In the genomic region with DNA sequence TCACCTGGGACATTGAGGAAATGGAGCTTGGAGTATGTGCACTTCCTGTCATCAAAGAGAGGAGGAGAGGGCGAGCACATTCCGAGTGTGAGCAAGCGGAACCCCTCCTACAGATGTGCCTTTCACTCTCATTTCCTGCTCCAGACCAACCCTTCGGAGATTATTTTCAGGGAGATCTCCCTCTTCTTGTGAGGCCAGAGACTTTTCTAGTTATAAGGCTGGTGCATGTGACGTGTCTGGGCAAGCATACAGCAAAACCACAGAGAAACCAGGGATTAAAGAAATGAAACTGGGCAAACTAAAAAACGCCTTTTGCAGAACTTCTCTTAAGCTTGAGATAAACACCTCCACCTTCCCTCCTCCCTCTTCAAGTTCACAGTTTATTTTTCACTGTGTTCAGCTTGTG, we compare ENCODE assay signal across 13 cellular contexts.
DNase-seq lines count a peak whose midpoint lies in the region; FAIRE-seq and TF ChIP-seq lines count a peak whose summit lies in the region.
"Had no signal": no experiment of that assay in that cellular context is flagged by ENCODE, and none has a peak within 500 bp of the region (broad histone marks: within the 10 kb centered on the region; RNA-seq: fewer than 3 reads in every experiment).

No MANE protein-coding gene starts in this region.

- no peak overlapping the region for H4K8ac ChIP-seq in neuronal stem cell (ENCODE audit: low read depth, low read length)

- no peak overlapping the region for H4K91ac ChIP-seq in neuronal stem cell (ENCODE audit: low read depth, low read length, poor library complexity)

- no peak overlapping the region for H3K4me2 ChIP-seq in neuronal stem cell (ENCODE audit: insufficient read depth, low read length, poor library complexity, severe bottlenecking)

- H2BK15ac ChIP-seq in neuronal stem cell (ENCODE audit: low read length) = no peak overlapping the region

- no peaks in the 10 kb centered on the region for H3K36me3 Mint-ChIP-seq in endodermal cell (ENCODE audit: low read depth)
- H3K36me3 Mint-ChIP-seq: activated CD4-positive, alpha-beta memory T cell treated with anti-CD3 and anti-CD28 coated beads for 36 hours had no signal

- H2AK5ac ChIP-seq in neuronal stem cell (ENCODE audit: low read depth, low read length) = no peak overlapping the region

- no peaks in the 10 kb centered on the region for H3K27me3 Mint-ChIP-seq in endodermal cell (ENCODE audit: insufficient read depth)
- H3K27me3 Mint-ChIP-seq: activated CD4-positive, alpha-beta memory T cell treated with anti-CD3 and anti-CD28 coated beads for 36 hours; central memory CD8-positive, alpha-beta T cell had no signal

- H3K27me3 ChIP-seq in MG63 (no peaks in the 10 kb centered on the region), endodermal cell (ENCODE audit: control insufficient read depth, insufficient read depth, low read length, poor library complexity, severe bottlenecking) (no peaks in the 10 kb centered on the region), neuronal stem cell (ENCODE audit: control insufficient read depth in 3 of 3, insufficient read depth in 3 of 3, low read depth in 1 of 3, low read length in 3 of 3) (no peaks in the 10 kb centered on the region)

- no peak overlapping the region for H3K4ac ChIP-seq in neuronal stem cell (ENCODE audit: low read length)

- peak overlapping the region; percentile 80 for H2AFZ ChIP-seq in neuronal stem cell (ENCODE audit: low read length)

- no peak overlapping the region for H3K18ac ChIP-seq in neuronal stem cell (ENCODE audit: low read length)

- H3K4me1 ChIP-seq in endodermal cell (ENCODE audit: control insufficient read depth, insufficient read depth, low read length) (no peaks in the 10 kb centered on the region), neuronal stem cell (ENCODE audit: control insufficient read depth in 2 of 2, insufficient read depth in 1 of 2, low read depth in 1 of 2, low read length in 2 of 2) (peaks cover 26 to 32% of the 10 kb centered on the region in 2 donors)

- peak; percentile 66 for FAIRE-seq in GM18507 (lab: Jason Lieb, UNC)

- no peak overlapping the region for H3K9ac ChIP-seq in endodermal cell (ENCODE audit: extremely low read depth, low read length, poor library complexity, severe bottlenecking)
- no peak overlapping the region for H3K9ac ChIP-seq in neuronal stem cell (ENCODE audit: low read depth, low read length, poor library complexity)

- no peaks in the 10 kb centered on the region for H3K36me3 ChIP-seq in MG63
- H3K36me3 ChIP-seq in endodermal cell (ENCODE audit: control insufficient read depth, insufficient read depth, low read length) = no peaks in the 10 kb centered on the region
- H3K36me3 ChIP-seq in neuronal stem cell (replicated peaks in 1 of 2; ENCODE audit: control insufficient read depth in 2 of 2, insufficient read depth in 2 of 2, low read length in 2 of 2) = no peaks in the 10 kb centered on the region

- H3K23ac ChIP-seq in neuronal stem cell (ENCODE audit: low read depth, low read length, poor library complexity) = no peak overlapping the region

- WGBS in endodermal cell (ENCODE audit: insufficient coverage in 1 of 2, insufficient read length in 1 of 2), 2 experiments = 82% methylated on average over 6 of the region's 6 CpGs; no CpG with 5 or more reads in 1 of the 2 experiments
- no CpG with 5 or more reads among the region's 6 CpGs for WGBS in neuronal stem cell (ENCODE audit: extremely low coverage in 2 of 2, insufficient read length in 2 of 2, insufficient replicate concordance in 1 of 2), 2 donors

- no peaks in the 10 kb centered on the region for H3K79me1 ChIP-seq in neuronal stem cell (ENCODE audit: low read depth, low read length)

- H3K27ac Mint-ChIP-seq in endodermal cell = no peak overlapping the region
- H3K27ac Mint-ChIP-seq: activated CD4-positive, alpha-beta memory T cell treated with anti-CD3 and anti-CD28 coated beads for 36 hours had no signal

- peaks cover 17% of the 10 kb centered on the region for H3K4me1 Mint-ChIP-seq in endodermal cell
- H3K4me1 Mint-ChIP-seq: central memory CD8-positive, alpha-beta T cell had no signal

- H3K14ac ChIP-seq in neuronal stem cell (ENCODE audit: low read length) = no peak overlapping the region

- H3K9me3 ChIP-seq in MG63 (no peaks in the 10 kb centered on the region), endodermal cell (ENCODE audit: control insufficient read depth, low read length) (no peaks in the 10 kb centered on the region), neuronal stem cell (replicated peaks in 1 of 2; ENCODE audit: control insufficient read depth in 2 of 2, insufficient read depth in 1 of 2, low read depth in 1 of 2, low read length in 2 of 2) (no peaks in the 10 kb centered on the region)

- DNase-seq in GM18507 (ENCODE audit: extremely low spot score, insufficient read length, low read depth) (no peak), MG63 (peak; percentile 10), endodermal cell (no peak), neuronal stem cell (ENCODE audit: low spot score) (no peak), NCI-H2029 (lab: John Stamatoyannopoulos, UW) (no peak), amniotic stem cell (lab: John Stamatoyannopoulos, UW) (no peak)
- no peak for DNase-seq in stimulated activated CD4-positive, alpha-beta T cell treated with anti-CD3 and anti-CD28 coated beads, Interleukin-15, amount 100 ng/mL, for 24 hours
- DNase-seq in activated CD4-positive, alpha-beta T cell treated with anti-CD3 and anti-CD28 coated beads for 1 hour = no peak
- DNase-seq: activated CD4-positive, alpha-beta memory T cell treated with anti-CD3 and anti-CD28 coated beads for 36 hours; NCI-H82; stimulated activated CD4-positive, alpha-beta T cell treated with anti-CD3 and anti-CD28 coated beads, Interleukin-2, amount 100 ng/mL, for 48 hours had no signal

- H2BK120ac ChIP-seq in neuronal stem cell (ENCODE audit: low read depth, low read length) = no peak overlapping the region

- TF ChIP-seq CTCF in endodermal cell (conservative IDR thresholded peaks at IDR 0.05) = peak; percentile 40

- no peaks in the 10 kb centered on the region for H3K9me3 Mint-ChIP-seq in endodermal cell

- H2BK12ac ChIP-seq in neuronal stem cell (ENCODE audit: low read length) = no peak overlapping the region

- H3K4me3 Mint-ChIP-seq in endodermal cell = no peak overlapping the region
- H3K4me3 Mint-ChIP-seq: activated CD4-positive, alpha-beta memory T cell treated with anti-CD3 and anti-CD28 coated beads for 36 hours; central memory CD8-positive, alpha-beta T cell had no signal

- H2BK5ac ChIP-seq in neuronal stem cell (ENCODE audit: low read length) = no peak overlapping the region

- no peak overlapping the region for H3K27ac ChIP-seq in endodermal cell (ENCODE audit: low read depth, low read length)
- H3K27ac ChIP-seq in neuronal stem cell (replicated peaks; ENCODE audit: low read length) = peak overlapping the region; percentile 86

- H3K4me3 ChIP-seq in MG63 (no peak overlapping the region), endodermal cell (ENCODE audit: low read length) (no peak overlapping the region), neuronal stem cell (ENCODE audit: low read length in 2 of 2) (no peak overlapping the region)
- H3K4me3 ChIP-seq: lung had no signal
